ENCODE assay signal across 8 cellular contexts in the genomic region with DNA sequence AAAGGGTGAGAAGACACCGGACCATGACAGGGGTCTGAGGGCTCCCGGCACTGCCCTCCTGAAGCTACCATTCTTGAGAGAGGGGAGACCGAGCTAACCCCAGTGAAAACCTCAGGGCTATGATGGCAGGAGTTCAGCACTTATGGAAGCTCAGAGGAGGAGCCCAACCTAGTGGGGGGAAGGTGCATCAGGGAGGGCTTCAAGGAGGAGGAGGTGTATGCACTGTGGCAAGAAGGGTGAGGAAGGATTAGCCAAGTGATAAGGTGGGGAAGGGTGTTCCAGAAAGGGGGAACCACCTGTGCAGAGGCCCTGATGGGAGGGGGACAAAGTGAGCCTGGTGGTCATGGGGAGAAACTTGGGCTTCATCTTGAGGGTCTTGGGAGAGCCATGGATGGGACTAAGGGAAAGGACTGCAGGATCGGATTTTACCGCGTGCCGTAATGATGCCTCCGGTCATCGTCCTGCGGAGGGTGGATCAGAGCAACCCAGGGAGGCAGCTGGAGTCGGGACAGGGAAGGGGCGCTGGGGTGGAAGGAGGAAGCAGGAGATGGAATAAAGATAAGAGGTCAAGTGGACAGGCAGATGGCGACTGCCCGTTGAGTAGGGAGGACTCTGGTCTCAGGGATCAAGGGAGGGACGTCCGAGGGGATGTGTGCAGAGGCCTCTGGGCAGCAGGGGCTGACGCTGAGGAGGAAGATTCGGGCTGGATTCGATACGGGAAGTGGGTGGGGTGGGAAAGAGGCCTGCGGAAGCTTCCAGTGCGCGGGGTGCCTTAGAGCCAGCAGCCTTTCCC. TPM values are rescaled to one million over a fixed set of nuclear protein-coding genes. Genes with fewer than 3 reads are reported as not detected.
DNase-seq lines count a peak whose midpoint lies in the region; ATAC-seq and TF ChIP-seq lines count a peak whose summit lies in the region.
"Had no signal": no experiment of that assay in that cellular context is flagged by ENCODE, and none has a peak within 500 bp of the region (broad histone marks: within the 10 kb centered on the region; RNA-seq: fewer than 3 reads in every experiment).

No MANE protein-coding gene starts in this region.

- peaks cover 22% of the 10 kb centered on the region for H3K27me3 ChIP-seq in PC-3 (ENCODE audit: low read length)

- TF ChIP-seq CTCF in PC-3 (conservative IDR thresholded peaks at IDR 0.05; ENCODE audit: low read depth, low read length) (no peak), epithelial cell of esophagus (IDR thresholded peaks at IDR 0.05; ENCODE audit: insufficient read depth, low read depth, low read length, missing control alignments) (no peak), GM10266 (IDR thresholded peaks at IDR 0.05; ENCODE audit: control insufficient read depth, insufficient read depth, low read depth, missing control alignments) (no peak)

- peaks cover 6% of the 10 kb centered on the region; the same call in 1 of the 2 replicates for H3K4me1 ChIP-seq in PC-3 (ENCODE audit: insufficient read depth, low read length)
- H3K4me1 ChIP-seq: foreskin keratinocyte had no signal

- peak overlapping the region; percentile 87 for H2AFZ ChIP-seq in PC-3 (ENCODE audit: low read length)

- H3K4me3 ChIP-seq in PC-3 (ENCODE audit: low read length) (peak overlapping the region; percentile 80), epithelial cell of esophagus (ENCODE audit: low read length) (peak overlapping the region; percentile 60), skin epidermis (peak overlapping the region; percentile 44 to 69 (median 49))

- H3K36me3 ChIP-seq in PC-3 (ENCODE audit: low read depth, low read length), result no peaks in the 10 kb centered on the region

- H3F3A ChIP-seq in PC-3 (ENCODE audit: low read length, unreplicated experiment), result no peaks in the 10 kb centered on the region

- POLR2A ChIA-PET in PC-3 (lab: Charles Lee; ENCODE audit: unreplicated experiment), result interaction anchor here (0.8 kb wide), 1 partner anchor 13 kb away, joined by 4 read pairs; a partner anchor contains a TSS

- no peak overlapping the region for H3K27ac ChIP-seq in PC-3 (ENCODE audit: low read length)
- H3K27ac ChIP-seq in skin epidermis, result peak overlapping the region in 2 of 21 experiments; percentile 2 to 10
- H3K27ac ChIP-seq: foreskin keratinocyte, KMS-11 had no signal

- H4K20me1 ChIP-seq in PC-3 (ENCODE audit: low read length), result no peaks in the 10 kb centered on the region

- BruUV-seq in PC-3 (replicated peaks; lab: Mats Ljungman, UMichigan), result no TSS peak

- H3K4me2 ChIP-seq in PC-3 (ENCODE audit: low read length), result peak overlapping the region; percentile 99
- H3K4me2 ChIP-seq: KMS-11 had no signal

- DNase-seq in PC-3, result no peak
- DNase-seq in epithelial cell of esophagus (ENCODE audit: low read depth), result no peak
- DNase-seq in COLO668 (lab: John Stamatoyannopoulos, UW; ENCODE audit: unreplicated experiment), result no peak
- DNase-seq in GM10266 (ENCODE audit: extremely low spot score), result no peak

- no peaks in the 10 kb centered on the region for H3K9me2 ChIP-seq in PC-3 (replicated peaks; ENCODE audit: low read length)

- H3K9me3 ChIP-seq in PC-3 (ENCODE audit: low read length), result no peaks in the 10 kb centered on the region

- H3K9ac ChIP-seq in PC-3 (ENCODE audit: low read length), result no peak overlapping the region
- H3K9ac ChIP-seq: KMS-11 had no signal

- CTCF ChIA-PET in PC-3 (lab: Charles Lee), result interaction anchor here (0.6 kb wide), 1 partner anchor 124 kb away, joined by 3 read pairs; no protein-coding TSS in a partner anchor

- H3K79me2 ChIP-seq in PC-3 (ENCODE audit: low read length), result no peaks in the 10 kb centered on the region

- ATAC-seq in PC-3 (peak; percentile 6), GM18868 (IDR thresholded peaks at IDR 0.05; ENCODE audit: unreplicated experiment) (no peak)

- intact Hi-C loops in PC-3 (cut with micrococcal nuclease), result no loop called here

RNA-seq across cellular contexts. Expression of a gene that starts 13.3 kb away (rescaled TPM):
- 290 and 367 TPM in 2 replicates for total RNA-seq in PC-3 (2014; rRNA removed)

RNA-seq across cellular contexts. Expression of a gene that starts 25.4 kb away (rescaled TPM):
- total RNA-seq in PC-3 (2014; rRNA removed), result 0.44 and 2.5 TPM in 2 replicates

RNA-seq across cellular contexts. Expression of a gene that starts 26.8 kb away (rescaled TPM):
- 0.29 and 0.73 TPM in 2 replicates for total RNA-seq in PC-3 (2014; rRNA removed)

RNA-seq across cellular contexts. Expression of a gene that starts 27.5 kb away (rescaled TPM):
- total RNA-seq in PC-3 (2014; rRNA removed), result 3.1 and 4.1 TPM in 2 replicates

RNA-seq across cellular contexts. Expression of a gene that starts 41.4 kb away (rescaled TPM):
- total RNA-seq in PC-3 (2014; rRNA removed), result 3.3 and 6.7 TPM in 2 replicates
